ENCODE assay signal across 8 cellular contexts in genomic region chr1:116826818-116827606, GRCh38.
DNase-seq lines count a peak whose midpoint lies in the region; ATAC-seq and TF ChIP-seq lines count a peak whose summit lies in the region.

No MANE protein-coding gene starts in this region.

- H3K9me3 ChIP-seq in T-helper 17 cell (ENCODE audit: control insufficient read depth, low read length, poor library complexity, severe bottlenecking) (no peaks in the 10 kb centered on the region), osteoblast (ENCODE audit: low read depth, low read length) (no peaks in the 10 kb centered on the region)

- H3K4me2 ChIP-seq in osteoblast (ENCODE audit: insufficient read depth, low read length), result no peak overlapping the region

- H3K4me1 Mint-ChIP-seq in T-helper 17 cell, result peaks cover 16% of the 10 kb centered on the region

- H3K36me3 ChIP-seq in osteoblast (ENCODE audit: insufficient read depth, low read length), result no peaks in the 10 kb centered on the region

- H3K27ac ChIP-seq in osteoblast (ENCODE audit: low read depth, low read length), result no peak overlapping the region

- H2AFZ ChIP-seq in osteoblast (ENCODE audit: low read length), result no peak overlapping the region

- TF ChIP-seq CTCF in osteoblast (IDR thresholded peaks at IDR 0.05; ENCODE audit: extremely low read depth, low read depth, low read length), result no peak

- H3K27me3 Mint-ChIP-seq in T-helper 17 cell, result no peaks in the 10 kb centered on the region

- H3K4me1 ChIP-seq in osteoblast (ENCODE audit: insufficient read depth, low read length), result no peaks in the 10 kb centered on the region

- H3K27ac Mint-ChIP-seq in T-helper 17 cell, result peak overlapping the region; percentile 80

- ATAC-seq in GM21360 (IDR thresholded peaks at IDR 0.05; ENCODE audit: unreplicated experiment) (peak; percentile 84), HG03558 (IDR thresholded peaks at IDR 0.05; ENCODE audit: extremely low read depth, unreplicated experiment) (peak; percentile 72), T-helper 17 cell (peak; percentile 89)

- DNase-seq in DMS 273 treated with DMSO at 0.1 percent for 48 hours (lab: John Stamatoyannopoulos, UW) (peak; percentile 41), T-helper 17 cell (no peak), dermis blood vessel endothelial cell (peak; percentile 13), osteoblast (ENCODE audit: insufficient read length, low spot score, missing footprints) (no peak), NCI-H1436 (lab: John Stamatoyannopoulos, UW) (no peak)
- DNase-seq in stimulated activated CD8-positive, alpha-beta memory T cell treated with anti-CD3 and anti-CD28 coated beads, Interleukin-4, amount 100 ng/mL, for 48 hours, result peak; percentile 73

- H3K4me3 ChIP-seq in osteoblast (ENCODE audit: insufficient read depth, low read length), result no peak overlapping the region

- no peaks in the 10 kb centered on the region for H3K79me2 ChIP-seq in osteoblast (ENCODE audit: insufficient read depth, low read length)

- H3K27me3 ChIP-seq in osteoblast (ENCODE audit: insufficient read depth, low read length), result peaks cover 3% of the 10 kb centered on the region

- no peaks in the 10 kb centered on the region for H3K36me3 Mint-ChIP-seq in T-helper 17 cell (ENCODE audit: low read depth)

- no peaks in the 10 kb centered on the region for H4K20me1 ChIP-seq in osteoblast (ENCODE audit: insufficient read depth, low read length)

- H3K4me3 Mint-ChIP-seq in T-helper 17 cell, result peak overlapping the region; percentile 16

Comparison
In these comparisons a context has a peak if more than half of its experiments do, and no peak if none do; other contexts are left out.
1. DNase-seq: peak in DMS 273 treated with DMSO at 0.1 percent for 48 hours (single experiment), dermis blood vessel endothelial cell (single experiment) and stimulated activated CD8-positive, alpha-beta memory T cell treated with anti-CD3 and anti-CD28 coated beads, Interleukin-4, amount 100 ng/mL, for 48 hours (single experiment); none in T-helper 17 cell (0 of 3), osteoblast (single experiment) and NCI-H1436 (single experiment).
2. Peak in every context shown above with its lines, with median percentiles within 50 percentile points of each other: ATAC-seq.